Comparison of ENCODE assay signal across 8 cellular contexts in the genomic region with DNA sequence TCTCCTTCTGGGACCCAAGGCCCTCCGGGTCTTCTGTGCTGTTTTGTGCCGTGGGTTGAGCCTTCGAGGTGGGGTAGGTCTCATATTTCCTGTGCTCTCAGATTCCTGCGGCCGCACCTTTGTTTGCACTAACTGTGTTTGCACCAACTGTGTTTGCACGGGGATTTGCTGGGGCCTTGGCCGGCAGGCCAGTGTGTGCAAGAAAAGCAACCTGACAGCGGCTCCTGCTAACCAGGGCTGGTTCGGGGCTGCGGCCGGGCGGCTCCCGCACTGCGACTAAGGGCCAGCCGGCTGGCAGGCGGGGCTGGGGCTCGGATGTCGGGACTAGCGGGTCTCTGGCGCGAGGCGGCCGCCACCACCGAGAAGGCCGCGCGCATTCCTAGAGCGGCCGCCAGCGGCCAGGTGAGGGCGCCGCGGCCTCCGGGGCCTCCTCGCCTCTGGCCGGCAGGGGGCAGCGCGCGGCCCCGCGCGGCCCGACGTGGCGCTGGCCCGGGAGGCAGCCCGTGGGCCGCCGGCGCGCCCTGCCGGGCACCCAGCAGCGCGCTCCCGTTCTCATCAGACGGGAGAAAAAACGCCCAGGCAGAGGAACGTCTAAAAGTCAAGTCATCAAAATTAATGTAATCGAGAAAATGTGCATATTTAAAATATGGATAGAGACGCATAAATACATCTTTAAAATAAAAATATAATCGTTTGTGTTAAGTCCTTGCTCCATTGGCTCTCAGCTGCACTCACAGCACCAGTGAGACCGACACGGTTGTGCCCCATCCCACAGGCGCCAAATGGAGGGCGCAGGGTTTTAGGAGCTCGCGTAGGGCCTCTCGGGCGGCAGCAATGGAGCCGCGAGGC. TPM values are rescaled to one million over a fixed set of nuclear protein-coding genes. Genes with fewer than 3 reads are reported as not detected.
DNase-seq lines count a peak whose midpoint lies in the region; ATAC-seq and TF ChIP-seq lines count a peak whose summit lies in the region.

No MANE protein-coding gene starts in this region.

- peak overlapping the region; percentile 100 for H2AFZ ChIP-seq in OCI-LY3 (ENCODE audit: low read depth, low read length)

- H3K27ac ChIP-seq in OCI-LY3 (ENCODE audit: low read length) = no peak overlapping the region; the same call in 1 of the 2 replicates
- H3K27ac ChIP-seq in neutrophil = peak overlapping the region; percentile 46

- TF ChIP-seq CTCF in OCI-LY3 (IDR thresholded peaks at IDR 0.05; ENCODE audit: low read depth, low read length) = peak; percentile 44; the same call in 1 of the 2 replicates
- TF ChIP-seq CTCF in fibroblast of villous mesenchyme (IDR thresholded peaks at IDR 0.05; ENCODE audit: insufficient read depth, low read depth, low read length) = peak; percentile 52
- TF ChIP-seq CTCF in neutrophil (IDR thresholded peaks at IDR 0.05) = peak; percentile 86

- DNase-seq in DMS153 treated with DMSO at 0.1 percent for 48 hours (lab: John Stamatoyannopoulos, UW; ENCODE audit: unreplicated experiment) = peak; percentile 75
- peak in 64 of 76 experiments; percentile 7 to 80 (median 50) for DNase-seq in HUDEP-2 (lab: John Stamatoyannopoulos, UW; ENCODE audit: unreplicated experiment in 76 of 76)
- DNase-seq in activated T-helper 1 cell treated with anti-CD3 and anti-CD28 coated beads, Interleukin-2, amount 50 U/mL, for 16 hours (ENCODE audit: low read depth in 1 of 2, low spot score in 1 of 2) = peak; percentile 39 to 70
- peak; percentile 61 for DNase-seq in fibroblast of villous mesenchyme (ENCODE audit: low read depth)
- DNase-seq in superior temporal gyrus (ENCODE audit: extremely low spot score) = peak; percentile 35

- H3K9ac ChIP-seq in OCI-LY3 (ENCODE audit: low read length) = peak overlapping the region; percentile 87

- H3K4me1 ChIP-seq in OCI-LY3 (ENCODE audit: low read length) (no peaks in the 10 kb centered on the region), neutrophil (ENCODE audit: control insufficient read depth in 1 of 2, insufficient read depth in 1 of 2, low read depth in 1 of 2, low read length in 1 of 2) (peaks cover 17 to 18% of the 10 kb centered on the region in 2 experiments)

- peak overlapping the region; percentile 91 for H3K4me2 ChIP-seq in OCI-LY3 (ENCODE audit: low read length)

- H3K79me2 ChIP-seq in OCI-LY3 (ENCODE audit: low read length) = no peaks in the 10 kb centered on the region

- H3K9me3 ChIP-seq in OCI-LY3 (ENCODE audit: insufficient read depth, low read length) (no peaks in the 10 kb centered on the region), neutrophil (no peaks in the 10 kb centered on the region)

- no peaks in the 10 kb centered on the region for H3K36me3 ChIP-seq in OCI-LY3 (replicated peaks; ENCODE audit: low read depth, low read length)
- H3K36me3 ChIP-seq in neutrophil = no peaks in the 10 kb centered on the region

- peak; percentile 96 for ATAC-seq in GM21381 (IDR thresholded peaks at IDR 0.05; ENCODE audit: unreplicated experiment)

- no peaks in the 10 kb centered on the region for H4K20me1 ChIP-seq in OCI-LY3 (ENCODE audit: insufficient read depth, low read length)

- H3K27me3 ChIP-seq in OCI-LY3 (ENCODE audit: low read depth, low read length) = no peaks in the 10 kb centered on the region
- peaks cover 28% of the 10 kb centered on the region for H3K27me3 ChIP-seq in neutrophil

- H3K4me3 ChIP-seq in OCI-LY3 (ENCODE audit: low read length) (peak overlapping the region; percentile 98), fibroblast of villous mesenchyme (ENCODE audit: low read depth, low read length) (peak overlapping the region; percentile 49), neutrophil (ENCODE audit: low read depth in 1 of 2, low read length in 1 of 2) (peak overlapping the region; percentile 58 to 73)

RNA-seq across cellular contexts. Expression of a gene that starts 38.6 kb away (rescaled TPM):
- total RNA-seq in fibroblast of villous mesenchyme = 6.0 and 7.7 TPM in 2 replicates
